2 cellular contexts compared by ENCODE assay signal in genomic region chr7:46518713-46519112, GRCh38.
TF ChIP-seq lines count a peak whose summit lies in the region.

No MANE protein-coding gene starts in this region.

TF ChIP-seq in HepG2, 621 proteins besides CTCF, POLR2A, EP300 and RAD21 (continued from another document):
- TF ChIP-seq ZBTB33 (CRISPR knock-in tag; IDR thresholded peaks at IDR 0.05) = no peak
TF ChIP-seq in HepG2: peak in this region for 2.

TF ChIP-seq in K562, 482 proteins besides CTCF, POLR2A, EP300 and RAD21 (continued from another document):
- no peak for TF ChIP-seq ZHX1 (conservative IDR thresholded peaks at IDR 0.05; ENCODE audit: low read length)
- peak; percentile 59 for TF ChIP-seq C11orf30 (IDR thresholded peaks at IDR 0.05; ENCODE audit: low read depth)
- TF ChIP-seq ZNF316 (IDR thresholded peaks at IDR 0.05) = peak; percentile 81
